In the genomic region with DNA sequence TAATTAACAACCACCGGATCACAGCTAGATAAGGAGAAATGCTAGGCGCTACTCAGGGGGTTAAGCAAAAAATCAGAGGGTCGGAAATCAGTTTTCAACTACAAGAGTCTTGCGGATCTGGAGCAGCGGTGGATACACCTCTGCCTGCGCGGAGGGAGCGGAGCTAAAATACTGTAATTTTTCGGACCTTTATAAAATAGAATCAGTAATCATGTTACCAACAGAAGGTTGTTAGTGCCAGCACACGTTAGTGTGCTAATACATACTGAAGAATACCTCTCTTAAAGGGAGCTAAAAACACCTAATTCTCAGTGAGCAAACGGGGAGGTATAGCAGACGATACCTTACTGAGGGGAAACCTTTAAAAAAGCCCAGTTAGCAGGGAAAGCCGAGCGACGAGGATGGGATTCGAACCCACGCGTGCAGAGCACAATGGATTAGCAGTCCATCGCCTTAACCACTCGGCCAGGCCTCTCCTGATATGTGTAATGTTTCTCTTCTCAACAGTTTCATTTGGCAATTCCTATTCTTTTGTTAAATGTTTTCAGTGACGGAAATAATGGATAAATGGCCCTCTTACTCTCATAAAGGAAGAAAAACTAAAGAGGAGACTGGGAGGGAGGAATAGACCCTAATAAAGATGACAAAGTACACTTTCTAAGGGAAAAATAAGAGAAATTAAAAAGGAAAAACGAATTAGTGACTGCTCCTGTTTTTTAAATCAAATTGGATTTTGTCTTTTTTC, we compare ENCODE assay signal across 8 cellular contexts. TPM values are rescaled to one million over a fixed set of nuclear protein-coding genes. Genes with fewer than 3 reads are reported as not detected.
DNase-seq lines count a peak whose midpoint lies in the region; ATAC-seq and TF ChIP-seq lines count a peak whose summit lies in the region.

No MANE protein-coding gene starts in this region.

- peak overlapping the region; percentile 33 for H2AFZ ChIP-seq in ACC112 (ENCODE audit: low read length, unreplicated experiment)

- H3K4me3 ChIP-seq in ACC112 (ENCODE audit: low read depth, low read length) (peak overlapping the region; percentile 79), epithelial cell of esophagus (ENCODE audit: low read length) (peak overlapping the region; percentile 38), mucosa of rectum (ENCODE audit: low read length in 2 of 2) (peak overlapping the region; percentile 37 to 74), stomach (peak overlapping the region; percentile 28 to 44 (median 38))

- no peak for TF ChIP-seq EP300 in stomach (IDR thresholded peaks at IDR 0.05)

- no peaks in the 10 kb centered on the region for H3K27me3 ChIP-seq in ACC112 (ENCODE audit: insufficient read depth, low read length)
- no peaks in the 10 kb centered on the region for H3K27me3 ChIP-seq in mucosa of rectum (ENCODE audit: control insufficient read depth in 2 of 2, insufficient read depth in 2 of 2, low read length in 2 of 2)
- peaks cover 0 to 5% (median 0%) of the 10 kb centered on the region in 3 donors for H3K27me3 ChIP-seq in stomach

- peak; percentile 70 for DNase-seq in NCI-H1694 (lab: John Stamatoyannopoulos, UW)
- DNase-seq in activated CD8-positive, alpha-beta memory T cell treated with anti-CD3 and anti-CD28 coated beads, Interleukin-2, amount 50 U/mL, for 24 hours (ENCODE audit: extremely low read depth) = peak; percentile 57
- DNase-seq in epithelial cell of esophagus (ENCODE audit: low read depth) = peak; percentile 82
- DNase-seq in stomach = peak; percentile 44
- DNase-seq in SW480 (ENCODE audit: low spot score) = no peak

- H3K9ac ChIP-seq in mucosa of rectum (ENCODE audit: low read depth in 1 of 2, low read length in 2 of 2) = peak overlapping the region in 1 of 2 donors; percentile 38

- H3K36me3 ChIP-seq in ACC112 (ENCODE audit: insufficient read depth, low read length) (no peaks in the 10 kb centered on the region), mucosa of rectum (ENCODE audit: control insufficient read depth in 2 of 2, insufficient read depth in 2 of 2, low read length in 2 of 2) (no peaks in the 10 kb centered on the region), stomach (no peaks in the 10 kb centered on the region)

- 7 to 26% (median 12%) methylated on average over 22 of the region's 22 CpGs for WGBS in stomach, 5 donors

- intact Hi-C loops in stomach (cut with DNase I; ENCODE audit: low total_unique reads) = no loop called here

- TF ChIP-seq CTCF in epithelial cell of esophagus (IDR thresholded peaks at IDR 0.05; ENCODE audit: insufficient read depth, low read depth, low read length, missing control alignments) (no peak), stomach (IDR thresholded peaks at IDR 0.05) (no peak)

- ATAC-seq in GM19395 (IDR thresholded peaks at IDR 0.05; ENCODE audit: unreplicated experiment) = peak; percentile 48

- H3K27ac ChIP-seq in ACC112 (ENCODE audit: low read depth, low read length) (peak overlapping the region; percentile 86), mucosa of rectum (ENCODE audit: low read depth in 2 of 2, low read length in 2 of 2) (peak overlapping the region; percentile 31 to 74), stomach (peak overlapping the region; percentile 9 to 85 (median 78))

- no peak for TF ChIP-seq POLR2A in stomach (IDR thresholded peaks at IDR 0.05)

- H3K79me2 ChIP-seq in ACC112 (ENCODE audit: control insufficient read depth, insufficient read depth, low read length, unreplicated experiment) = no peaks in the 10 kb centered on the region

- H3K9me3 ChIP-seq in mucosa of rectum (ENCODE audit: control insufficient read depth in 2 of 2, low read length in 2 of 2) (no peaks in the 10 kb centered on the region), stomach (no peaks in the 10 kb centered on the region)

- H3K4me1 ChIP-seq in ACC112 (ENCODE audit: control insufficient read depth, insufficient read depth, low read length, unreplicated experiment) (peaks cover 14% of the 10 kb centered on the region), mucosa of rectum (ENCODE audit: control insufficient read depth in 2 of 2, insufficient read depth in 2 of 2, low read length in 2 of 2) (no peaks in the 10 kb centered on the region), stomach (peaks cover 0 to 5% (median 0%) of the 10 kb centered on the region in 4 donors)

RNA-seq across cellular contexts. Expression of gene BTN3A2, which starts 59.7 kb away (rescaled TPM):
- total RNA-seq in stomach = 10 to 100 TPM in 4 of 5 donors, 1 to 10 TPM in 1; 4.0 to 60.1 (median 14.2) TPM
- polyA plus RNA-seq in stomach = 10 to 100 TPM in 2 of 3 donors, 1 to 10 TPM in 1; 9.3 to 17.1 (median 12.5) TPM
